Comparison of ENCODE assay signal across 7 cellular contexts in genomic region chr3:12193485-12194165, GRCh38. TPM values are rescaled to one million over a fixed set of nuclear protein-coding genes. Genes with fewer than 3 reads are reported as not detected.
DNase-seq lines count a peak whose midpoint lies in the region; ATAC-seq and TF ChIP-seq lines count a peak whose summit lies in the region.

No MANE protein-coding gene starts in this region.

- DNase-seq in NB4 (ENCODE audit: low read depth) (peak; percentile 92), body of pancreas (peak in 1 of 4 donors; percentile 69), NCI-H1417 treated with DMSO at 0.1 percent for 48 hours (lab: John Stamatoyannopoulos, UW) (no peak)
- no peak for DNase-seq in naive thymus-derived CD4-positive, alpha-beta T cell
- no peak for DNase-seq in effector CD4-positive, alpha-beta T cell

- no peak for TF ChIP-seq POLR2A in NB4 (IDR thresholded peaks at IDR 0.05; ENCODE audit: extremely low read depth, insufficient read length)
- TF ChIP-seq POLR2A in body of pancreas (IDR thresholded peaks at IDR 0.05) = no peak

- H3K36me3 Mint-ChIP-seq in naive thymus-derived CD4-positive, alpha-beta T cell = no peaks in the 10 kb centered on the region

- POLR2A ChIA-PET in naive thymus-derived CD4-positive, alpha-beta T cell (lab: Charles Lee) = no interaction called here

- peak overlapping the region in 1 of 9 donors; percentile 7 for H3K27ac Mint-ChIP-seq in naive thymus-derived CD4-positive, alpha-beta T cell

- H3K4me1 ChIP-seq in body of pancreas = no peaks in the 10 kb centered on the region
- no peaks in the 10 kb centered on the region for H3K4me1 ChIP-seq in naive thymus-derived CD4-positive, alpha-beta T cell (ENCODE audit: control insufficient read depth in 2 of 2, insufficient read depth in 2 of 2, low read length in 2 of 2)

- WGBS in body of pancreas, 2 donors = 93 to 96% methylated on average over 1 of the region's 1 CpG

- no peaks in the 10 kb centered on the region for H3K27me3 ChIP-seq in body of pancreas
- no peaks in the 10 kb centered on the region for H3K27me3 ChIP-seq in naive thymus-derived CD4-positive, alpha-beta T cell (ENCODE audit: control insufficient read depth in 2 of 2, insufficient read depth in 2 of 2, low read length in 2 of 2)

- CTCF ChIA-PET in naive thymus-derived CD4-positive, alpha-beta T cell (lab: Charles Lee) = no interaction called here

- peak overlapping the region in 1 of 4 donors; percentile 49 for H3K27ac ChIP-seq in body of pancreas
- H3K27ac ChIP-seq in naive thymus-derived CD4-positive, alpha-beta T cell (ENCODE audit: low read depth, low read length) = no peak overlapping the region

- H3K9me3 ChIP-seq in body of pancreas = no peaks in the 10 kb centered on the region
- H3K9me3 ChIP-seq in naive thymus-derived CD4-positive, alpha-beta T cell (ENCODE audit: control insufficient read depth in 2 of 3, low read length in 3 of 3) = no peaks in the 10 kb centered on the region

- intact Hi-C loops in body of pancreas (cut with DNase I) = no loop called here
- intact Hi-C loops in naive thymus-derived CD4-positive, alpha-beta T cell (cut with micrococcal nuclease) = loop anchor here in 1 of 2 donors (5.0 kb wide), 1 partner anchor 289 kb away; the partner anchor contains the start of gene TSEN2

- peaks cover 0 to 10% (median 0%) of the 10 kb centered on the region in 5 donors for H3K27me3 Mint-ChIP-seq in naive thymus-derived CD4-positive, alpha-beta T cell

- TF ChIP-seq CTCF in NB4 (IDR thresholded peaks at IDR 0.05; ENCODE audit: low read depth, low read length) = no peak
- no peak for TF ChIP-seq CTCF in body of pancreas (IDR thresholded peaks at IDR 0.05)

- H3K4me1 Mint-ChIP-seq in naive thymus-derived CD4-positive, alpha-beta T cell = peaks cover 0 to 41% (median 0%) of the 10 kb centered on the region in 7 donors

- no peak overlapping the region for H3K4me3 ChIP-seq in NB4 (ENCODE audit: low read depth, low read length)
- no peak overlapping the region for H3K4me3 ChIP-seq in body of pancreas
- no peak overlapping the region for H3K4me3 ChIP-seq in naive thymus-derived CD4-positive, alpha-beta T cell (ENCODE audit: low read length)

- H3K4me3 Mint-ChIP-seq in naive thymus-derived CD4-positive, alpha-beta T cell = no peak overlapping the region

- no peaks in the 10 kb centered on the region for H3K9me3 Mint-ChIP-seq in naive thymus-derived CD4-positive, alpha-beta T cell

- ATAC-seq in GM18511 (IDR thresholded peaks at IDR 0.05; ENCODE audit: unreplicated experiment) (peak; percentile 60), HG02571 (IDR thresholded peaks at IDR 0.05; ENCODE audit: unreplicated experiment) (peak; percentile 48), body of pancreas (peak; percentile 45)
- ATAC-seq in naive thymus-derived CD4-positive, alpha-beta T cell = peak; percentile 90

- H3K36me3 ChIP-seq in body of pancreas (replicated peaks in 1 of 2; ENCODE audit: insufficient read depth in 1 of 2, low read depth in 2 of 2) = no peaks in the 10 kb centered on the region
- H3K36me3 ChIP-seq in naive thymus-derived CD4-positive, alpha-beta T cell (ENCODE audit: control insufficient read depth in 2 of 3, insufficient read depth in 3 of 3, low read length in 3 of 3) = no peaks in the 10 kb centered on the region

RNA-seq across cellular contexts. Expression of gene TIMP4, which starts 34.9 kb away (rescaled TPM):
- total RNA-seq in body of pancreas = 10 to 100 TPM; 11.7 to 41.5 TPM
- not detected for total RNA-seq in naive thymus-derived CD4-positive, alpha-beta T cell
- polyA plus RNA-seq in naive thymus-derived CD4-positive, alpha-beta T cell = under 1 TPM in 1 of 2 donors, not detected in 1; 0.53 TPM

Comparison
In these comparisons a context has a peak if more than half of its experiments do, and no peak if none do; other contexts are left out.
1. RNA of gene TIMP4, which starts 34.9 kb away (total RNA-seq): 11.7 to 41.5 TPM in body of pancreas; not detected in naive thymus-derived CD4-positive, alpha-beta T cell; every median in the first group is over 10 times any median in the second.
2. Peak in every context shown above with its lines, with median percentiles within 50 percentile points of each other: ATAC-seq.